8 cellular contexts compared by ENCODE assay signal in genomic region chr9:128787583-128788156, GRCh38. TPM values are rescaled to one million over a fixed set of nuclear protein-coding genes. Genes with fewer than 3 reads are reported as not detected.
DNase-seq lines count a peak whose midpoint lies in the region; ATAC-seq and TF ChIP-seq lines count a peak whose summit lies in the region.

No MANE protein-coding gene starts in this region.

- no peak for TF ChIP-seq POLR2A in GM18505 (IDR thresholded peaks at IDR 0.05; ENCODE audit: borderline replicate concordance, extremely low read depth, insufficient read depth, insufficient read length)

- ATAC-seq in GM18505 (IDR thresholded peaks at IDR 0.05; ENCODE audit: unreplicated experiment) (no peak), HG02588 (IDR thresholded peaks at IDR 0.05; ENCODE audit: unreplicated experiment) (no peak)

- H3K36me3 ChIP-seq in ectodermal cell (ENCODE audit: control insufficient read depth, insufficient read depth, low read length) (peaks cover 3% of the 10 kb centered on the region), muscle layer of duodenum (ENCODE audit: control insufficient read depth in 1 of 2, insufficient read depth in 2 of 2, low read length in 2 of 2) (peaks cover 25 to 27% of the 10 kb centered on the region in 2 donors)

- WGBS in ectodermal cell, 2 experiments = 22 to 23% methylated on average over 6 of the region's 8 CpGs

- H3K4me1 ChIP-seq in ectodermal cell (ENCODE audit: control insufficient read depth, insufficient read depth, low read length) (no peaks in the 10 kb centered on the region), muscle layer of duodenum (ENCODE audit: control insufficient read depth in 1 of 2, insufficient read depth in 2 of 2, low read length in 2 of 2) (peaks cover 8 to 24% of the 10 kb centered on the region in 2 donors)

- H3K27me3 ChIP-seq in ectodermal cell (ENCODE audit: control insufficient read depth, insufficient read depth, low read length, poor library complexity, severe bottlenecking) (no peaks in the 10 kb centered on the region), muscle layer of duodenum (ENCODE audit: low read depth, low read length) (no peaks in the 10 kb centered on the region)

- peak; percentile 19 for DNase-seq in ELR (ENCODE audit: low read depth)
- DNase-seq in OCI-M1 (lab: John Stamatoyannopoulos, UW) = peak; percentile 12
- DNase-seq in activated effector memory CD4-positive, alpha-beta T cell treated with Interleukin-2 at 50 U/mL for 16 hours = no peak
- no peak for DNase-seq in NCI-H1694 treated with DMSO at 0.1 percent for 48 hours (lab: John Stamatoyannopoulos, UW)

- H3K27ac ChIP-seq in ectodermal cell (ENCODE audit: insufficient read depth, low read depth, low read length, poor library complexity, severe bottlenecking) = peak overlapping the region; percentile 74
- H3K27ac ChIP-seq in muscle layer of duodenum (ENCODE audit: low read length) = peak overlapping the region; percentile 1

- H3K9me3 ChIP-seq in ectodermal cell (ENCODE audit: control insufficient read depth, low read length) = no peaks in the 10 kb centered on the region
- no peaks in the 10 kb centered on the region for H3K9me3 ChIP-seq in muscle layer of duodenum (ENCODE audit: control insufficient read depth in 1 of 2, low read length in 2 of 2)

- H3K4me3 ChIP-seq in ectodermal cell (ENCODE audit: insufficient read depth, low read depth, low read length) (peak overlapping the region; percentile 89), muscle layer of duodenum (ENCODE audit: low read depth in 1 of 2, low read length in 2 of 2) (peak overlapping the region; percentile 60 to 98)

RNA-seq across cellular contexts. Expression of gene TBC1D13, which starts 0.6 kb away (rescaled TPM):
- polyA plus RNA-seq in ectodermal cell (2013, experiment 1 of 4) = 29.5 TPM
- 35.4 TPM for polyA plus RNA-seq in ectodermal cell (2013, experiment 2 of 4)
- polyA plus RNA-seq in ectodermal cell (2013, experiment 3 of 4) = 25.1 TPM
- 28.3 TPM for polyA plus RNA-seq in ectodermal cell (2013, experiment 4 of 4)

RNA-seq across cellular contexts. Expression of gene ZER1, which starts 15.9 kb away (rescaled TPM):
- 31.8 TPM for polyA plus RNA-seq in ectodermal cell (2013, experiment 1 of 4)
- polyA plus RNA-seq in ectodermal cell (2013, experiment 2 of 4) = 38.6 TPM
- polyA plus RNA-seq in ectodermal cell (2013, experiment 3 of 4) = 22.0 TPM
- polyA plus RNA-seq in ectodermal cell (2013, experiment 4 of 4) = 25.5 TPM

RNA-seq across cellular contexts. Expression of gene ENDOG, which starts 30.6 kb away (rescaled TPM):
- 12.6 TPM for polyA plus RNA-seq in ectodermal cell (2013, experiment 1 of 4)
- 10.5 TPM for polyA plus RNA-seq in ectodermal cell (2013, experiment 2 of 4)
- 14.5 TPM for polyA plus RNA-seq in ectodermal cell (2013, experiment 3 of 4)
- 12.5 TPM for polyA plus RNA-seq in ectodermal cell (2013, experiment 4 of 4)

RNA-seq across cellular contexts. Expression of gene SPOUT1, which starts 41.9 kb away (rescaled TPM):
- 39.4 TPM for polyA plus RNA-seq in ectodermal cell (2013, experiment 1 of 4)
- 47.0 TPM for polyA plus RNA-seq in ectodermal cell (2013, experiment 2 of 4)
- polyA plus RNA-seq in ectodermal cell (2013, experiment 3 of 4) = 26.9 TPM
- 31.9 TPM for polyA plus RNA-seq in ectodermal cell (2013, experiment 4 of 4)

Comparison
In these comparisons a context has a peak if more than half of its experiments do, and no peak if none do; other contexts are left out.
1. DNase-seq: peak in ELR (single experiment) and OCI-M1 (single experiment); none in activated effector memory CD4-positive, alpha-beta T cell treated with Interleukin-2 at 50 U/mL for 16 hours (single experiment) and NCI-H1694 treated with DMSO at 0.1 percent for 48 hours (single experiment).